23 cellular contexts compared by ENCODE assay signal in the genomic region with DNA sequence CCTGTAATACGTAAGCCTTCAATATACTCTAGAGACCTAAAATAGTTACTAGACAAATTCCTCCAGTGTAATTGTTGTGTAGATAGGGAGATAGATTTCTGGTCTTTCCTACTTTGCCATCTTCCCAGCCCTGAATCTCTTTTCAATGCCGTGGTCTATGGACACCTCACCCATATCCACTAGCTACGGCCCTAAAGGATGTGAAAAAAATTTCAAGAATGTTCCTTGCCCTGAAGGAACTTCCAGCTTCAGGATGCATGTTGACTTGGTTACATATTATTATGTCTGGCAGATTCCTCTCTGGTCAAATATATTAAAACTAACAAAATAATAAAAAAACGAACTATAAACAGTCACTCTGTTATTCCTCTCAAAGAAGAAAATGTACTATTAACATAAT. TPM values are rescaled to one million over a fixed set of nuclear protein-coding genes. Genes with fewer than 3 reads are reported as not detected.
A peak's percentile ranks its signal among the peaks of the same experiment; 100 is the strongest.
DNase-seq lines count a peak whose midpoint lies in the region; ATAC-seq, FAIRE-seq and TF ChIP-seq lines count a peak whose summit lies in the region.
"Had no signal": no experiment of that assay in that cellular context is flagged by ENCODE, and none has a peak within 500 bp of the region (broad histone marks: within the 10 kb centered on the region; RNA-seq: fewer than 3 reads in every experiment).

No MANE protein-coding gene starts in this region.

- no peaks in the 10 kb centered on the region for H4K20me1 ChIP-seq in osteoblast (ENCODE audit: insufficient read depth, low read length)

- POLR2A ChIA-PET in BJ (lab: Charles Lee), result no interaction called here

- H3K79me2 ChIP-seq in osteoblast (ENCODE audit: insufficient read depth, low read length), result no peaks in the 10 kb centered on the region

- no peak for ATAC-seq in GM18870 (IDR thresholded peaks at IDR 0.05; ENCODE audit: unreplicated experiment)
- no peak for ATAC-seq in HG03442 (IDR thresholded peaks at IDR 0.05; ENCODE audit: unreplicated experiment)
- ATAC-seq: left ventricle myocardium superior had no signal

- no peak overlapping the region for H3K27ac ChIP-seq in osteoblast (ENCODE audit: low read depth, low read length)
- H3K27ac ChIP-seq: cardiac muscle cell, neural progenitor cell, prostate gland, stomach had no signal

- H3K27me3 ChIP-seq in BJ (ENCODE audit: control insufficient read depth, insufficient read depth, low read length) (no peaks in the 10 kb centered on the region), osteoblast (ENCODE audit: insufficient read depth, low read length) (no peaks in the 10 kb centered on the region)
- H3K27me3 ChIP-seq: cardiac muscle cell, MG63, neural progenitor cell, stomach had no signal

- peak; percentile 30 for DNase-seq in BJ (ENCODE audit: low read depth)
- DNase-seq in NCI-H226, result peak; percentile 58
- peak; percentile 36 for DNase-seq in osteoblast (ENCODE audit: insufficient read length, low spot score, missing footprints)
- DNase-seq in NCI-H1417 treated with DMSO at 0.1 percent for 48 hours (lab: John Stamatoyannopoulos, UW), result no peak
- no peak for DNase-seq in NK-92 (lab: John Stamatoyannopoulos, UW; ENCODE audit: unreplicated experiment)
- DNase-seq: activated CD4-positive, alpha-beta T cell treated with anti-CD3 and anti-CD28 coated beads for 4 hours; AML-193; DMS79 treated with DMSO at 0.1 percent for 48 hours; glutamatergic neuron; left ventricle myocardium superior; MG63; NCI-H146; NCI-H748 treated with DMSO at 0.1 percent for 48 hours; SHP77 treated with DMSO at 0.1 percent for 48 hours; stimulated activated CD4-positive, alpha-beta T cell treated with anti-CD3 and anti-CD28 coated beads, Interleukin-12 subunit alpha, Interleukin-12 subunit beta, amount 100 ng/mL, for 4 hours; stomach had no signal

- no peak overlapping the region for H3K4me2 ChIP-seq in osteoblast (ENCODE audit: insufficient read depth, low read length)
- H3K4me2 ChIP-seq: neural progenitor cell had no signal

- no peaks in the 10 kb centered on the region for H3K9me3 ChIP-seq in osteoblast (ENCODE audit: low read depth, low read length)
- H3K9me3 ChIP-seq: MG63, prostate gland, stomach had no signal

- H3K4me3 ChIP-seq in BJ (ENCODE audit: low read depth, low read length) (no peak overlapping the region), osteoblast (ENCODE audit: insufficient read depth, low read length) (no peak overlapping the region)
- H3K4me3 ChIP-seq: cardiac muscle cell, MG63, neural progenitor cell, prostate gland, stomach had no signal

- CTCF ChIA-PET in BJ (lab: Yijun Ruan, JAX), result interaction anchor here (0.9 kb wide), 1 partner anchor 259 kb away, joined by 3 read pairs; no protein-coding TSS in a partner anchor

- H2AFZ ChIP-seq in osteoblast (ENCODE audit: low read length), result peak overlapping the region; percentile 33
- H2AFZ ChIP-seq: neural progenitor cell had no signal

- peak; percentile 96 for FAIRE-seq in endometrium (lab: Jason Lieb, UNC)

- H3K36me3 ChIP-seq in BJ (ENCODE audit: control insufficient read depth, insufficient read depth, low read length) (no peaks in the 10 kb centered on the region), osteoblast (ENCODE audit: insufficient read depth, low read length) (no peaks in the 10 kb centered on the region)
- H3K36me3 ChIP-seq: cardiac muscle cell, MG63, neural progenitor cell, prostate gland, stomach had no signal

- TF ChIP-seq CTCF in BJ (IDR thresholded peaks at IDR 0.05; ENCODE audit: insufficient read depth, low read depth, low read length) (no peak), osteoblast (IDR thresholded peaks at IDR 0.05; ENCODE audit: extremely low read depth, low read depth, low read length) (no peak)

- H3K4me1 ChIP-seq in osteoblast (ENCODE audit: insufficient read depth, low read length), result no peaks in the 10 kb centered on the region
- H3K4me1 ChIP-seq: neural progenitor cell, prostate gland, stomach had no signal

RNA-seq across cellular contexts. Expression of a gene that starts 52.4 kb away (rescaled TPM):
- polyA plus RNA-seq in BJ (2011; rRNA removed), result 74.5 and 96.5 TPM in 2 replicates
- polyA minus RNA-seq in BJ (2011; rRNA and poly(A)+ RNA removed), result 34.6 and 39.1 TPM in 2 replicates
- 36.9 and 41.8 TPM in 2 replicates for total RNA-seq in osteoblast
- total RNA-seq: OCI-LY7 had no signal

Comparison
In these comparisons a context has a peak if more than half of its experiments do, and no peak if none do; other contexts are left out.
1. DNase-seq: peak in BJ (single experiment), NCI-H226 (single experiment) and osteoblast (single experiment); none in NCI-H1417 treated with DMSO at 0.1 percent for 48 hours (single experiment) and NK-92 (single experiment).